Comparison of ENCODE assay signal across 17 cellular contexts in the genomic region with DNA sequence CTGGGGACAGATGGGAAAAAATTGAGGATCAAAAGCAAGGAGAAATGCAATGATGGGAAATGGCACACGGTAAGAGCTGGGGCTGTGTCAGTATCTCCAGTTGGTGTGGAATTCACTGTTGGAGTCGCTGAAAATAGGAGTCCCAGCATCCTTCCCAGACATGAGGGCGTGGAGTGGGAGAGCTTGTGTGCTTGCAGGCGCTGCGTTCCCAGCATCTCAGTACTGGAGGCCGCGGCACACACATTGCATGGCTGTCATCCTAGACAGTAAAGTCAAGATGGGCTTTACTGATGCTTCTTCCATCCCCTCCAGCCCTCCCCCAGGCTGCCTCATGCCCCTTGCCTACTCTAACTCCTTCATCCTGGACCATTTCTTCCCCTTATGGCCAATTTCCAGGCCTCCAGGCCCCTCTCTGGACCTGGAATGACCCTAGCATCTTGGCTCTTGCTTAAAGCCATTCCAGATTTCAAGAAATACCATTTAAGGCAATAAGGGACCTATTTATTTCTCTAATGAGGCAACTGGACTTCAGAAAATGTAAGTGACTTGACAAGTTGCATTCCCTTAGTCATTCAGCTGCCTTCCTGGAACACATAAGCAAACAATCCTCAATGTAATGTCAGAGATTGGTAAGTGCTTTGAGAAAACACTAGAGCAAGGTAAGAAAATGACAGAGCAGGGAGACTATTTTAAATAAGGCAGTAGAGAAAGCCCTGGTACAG.
DNase-seq lines count a peak whose midpoint lies in the region; TF ChIP-seq lines count a peak whose summit lies in the region.
"Had no signal": no experiment of that assay in that cellular context is flagged by ENCODE, and none has a peak within 500 bp of the region (broad histone marks: within the 10 kb centered on the region; RNA-seq: fewer than 3 reads in every experiment).

No MANE protein-coding gene starts in this region.

- no peaks in the 10 kb centered on the region for H3K27me3 ChIP-seq in ovary

- no peaks in the 10 kb centered on the region for H3K36me3 ChIP-seq in ovary

- no peaks in the 10 kb centered on the region for H3K36me3 Mint-ChIP-seq in endothelial cell (ENCODE audit: low read depth, unreplicated experiment)
- H3K36me3 Mint-ChIP-seq: stimulated activated effector memory CD8-positive, alpha-beta T cell treated with anti-CD3 and anti-CD28 coated beads, Interleukin-12 subunit alpha, Interleukin-12 subunit beta, amount 100 ng/mL, for 72 hours; WTC11 had no signal

- H3K27ac Mint-ChIP-seq in endothelial cell (ENCODE audit: unreplicated experiment): no peak overlapping the region
- H3K27ac Mint-ChIP-seq: stimulated activated effector memory CD8-positive, alpha-beta T cell treated with anti-CD3 and anti-CD28 coated beads, Interleukin-12 subunit alpha, Interleukin-12 subunit beta, amount 100 ng/mL, for 72 hours; WTC11 had no signal

- no peak for TF ChIP-seq POLR2A in ovary (IDR thresholded peaks at IDR 0.05)

- H3K9me3 Mint-ChIP-seq in endothelial cell (ENCODE audit: unreplicated experiment): no peaks in the 10 kb centered on the region
- H3K9me3 Mint-ChIP-seq: stimulated activated effector memory CD8-positive, alpha-beta T cell treated with anti-CD3 and anti-CD28 coated beads, Interleukin-12 subunit alpha, Interleukin-12 subunit beta, amount 100 ng/mL, for 72 hours; WTC11 had no signal

- H3K9me3 ChIP-seq in ovary: no peaks in the 10 kb centered on the region

- H3K4me1 Mint-ChIP-seq in endothelial cell (ENCODE audit: unreplicated experiment): no peaks in the 10 kb centered on the region

- intact Hi-C loops in ovary (cut with DNase I): no loop called here

- no peaks in the 10 kb centered on the region for H3K4me1 ChIP-seq in ovary (ENCODE audit: insufficient read depth)

- H3K27me3 Mint-ChIP-seq in endothelial cell (ENCODE audit: unreplicated experiment): peaks cover 2% of the 10 kb centered on the region

- H3K27ac ChIP-seq in epithelial cell of prostate: peak overlapping the region; percentile 45
- H3K27ac ChIP-seq in ovary: no peak overlapping the region

- WGBS in ovary, 3 donors: 93 to 95% (median 94%) methylated on average over 7 of the region's 7 CpGs

- TF ChIP-seq CTCF in AG09309 (IDR thresholded peaks at IDR 0.05; ENCODE audit: control insufficient read depth, insufficient read depth, low read depth, low read length, missing control alignments) (no peak), endothelial cell (IDR thresholded peaks at IDR 0.05; ENCODE audit: unreplicated experiment) (no peak), ovary (IDR thresholded peaks at IDR 0.05) (no peak)

- H3K4me3 ChIP-seq in AG09309 (ENCODE audit: control insufficient read depth, low read depth, low read length) (no peak overlapping the region), ovary (no peak overlapping the region)
- H3K4me3 ChIP-seq: K562 had no signal

- DNase-seq in AG09309 (ENCODE audit: low read depth): peak; percentile 73
- DNase-seq in HCEC 1CT: peak; percentile 30
- DNase-seq in epithelial cell of prostate (ENCODE audit: low read depth, low spot score): no peak
- DNase-seq in middle frontal gyrus (ENCODE audit: extremely low spot score, low spot score): peak; percentile 9
- no peak for DNase-seq in endothelial cell (ENCODE audit: low spot score)
- no peak for DNase-seq in SHP77 (lab: John Stamatoyannopoulos, UW)
- DNase-seq in stimulated activated CD4-positive, alpha-beta T cell treated with anti-CD3 and anti-CD28 coated beads, Interleukin-12 subunit alpha, Interleukin-12 subunit beta, amount 100 ng/mL, for 4 hours: no peak
- DNase-seq in ovary: no peak
- DNase-seq: amniotic stem cell; C1 segment of cervical spinal cord; effector memory CD4-positive, alpha-beta T cell; mesendoderm; NCI-H187 treated with DMSO at 0.1 percent for 48 hours; stimulated activated CD4-positive, alpha-beta T cell treated with anti-CD3 and anti-CD28 coated beads, Interleukin-1b, Interleukin-23, amount 100 ng/mL, for 48 hours had no signal

- no peak for TF ChIP-seq EP300 in ovary (IDR thresholded peaks at IDR 0.05)

- no peak overlapping the region for H3K4me3 Mint-ChIP-seq in endothelial cell (ENCODE audit: unreplicated experiment)
- H3K4me3 Mint-ChIP-seq: stimulated activated effector memory CD8-positive, alpha-beta T cell treated with anti-CD3 and anti-CD28 coated beads, Interleukin-12 subunit alpha, Interleukin-12 subunit beta, amount 100 ng/mL, for 72 hours; WTC11 had no signal

Comparison
In these comparisons a context has a peak if more than half of its experiments do, and no peak if none do; other contexts are left out.
1. DNase-seq: peak in AG09309 (single experiment), HCEC 1CT (single experiment) and middle frontal gyrus (single experiment); none in epithelial cell of prostate (single experiment), endothelial cell (single experiment), SHP77 (0 of 2), stimulated activated CD4-positive, alpha-beta T cell treated with anti-CD3 and anti-CD28 coated beads, Interleukin-12 subunit alpha, Interleukin-12 subunit beta, amount 100 ng/mL, for 4 hours (single experiment) and ovary (0 of 5).